Comparison of ENCODE assay signal across 11 cellular contexts in genomic region chrX:43720961-43721360, GRCh38.
"Had no signal": no experiment of that assay in that cellular context is flagged by ENCODE, and none has a peak within 500 bp of the region (broad histone marks: within the 10 kb centered on the region; RNA-seq: fewer than 3 reads in every experiment).

No MANE protein-coding gene starts in this region.

- H3K9me3 ChIP-seq: HAP-1 had no signal

- H2AFZ ChIP-seq: GM23248, GM23338 had no signal

- H3K9ac ChIP-seq: GM23248 had no signal

- ATAC-seq: GM23338, HCT116 had no signal

- DNase-seq: GM23248, GOT3, H7, H9, HCEC 1CT, HFFc6 had no signal

- H3K27ac ChIP-seq: GM23248 had no signal

- H3K4me1 ChIP-seq: HAP-1 had no signal

- H3K4me3 ChIP-seq: GM23248, GM23338, HAP-1 had no signal

- H3K36me3 ChIP-seq: HAP-1 had no signal

- FAIRE-seq: H1, H54 had no signal

- H3K4me2 ChIP-seq: GM23338 had no signal
